In the genomic region with DNA sequence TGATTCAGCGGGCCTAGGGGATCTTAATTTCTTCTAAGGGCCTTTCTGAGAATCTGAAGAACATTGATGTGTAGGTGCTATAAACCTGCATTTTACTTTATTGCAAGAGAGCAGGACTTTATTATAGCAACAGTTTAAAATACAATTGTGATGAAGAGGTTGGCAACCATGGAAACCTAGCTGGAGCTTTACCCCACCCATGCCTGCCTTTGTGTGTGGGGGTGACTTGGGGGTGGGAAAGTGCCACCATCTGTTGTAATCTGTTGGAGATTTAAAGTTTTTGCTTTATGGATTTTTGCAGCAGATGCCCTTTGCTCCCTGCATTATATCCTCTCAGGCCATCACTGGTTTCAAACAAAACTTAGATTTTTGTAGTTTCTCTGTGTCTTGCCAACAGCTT, we compare ENCODE assay signal across 15 cellular contexts.
"Had no signal": no experiment of that assay in that cellular context is flagged by ENCODE, and none has a peak within 500 bp of the region (broad histone marks: within the 10 kb centered on the region; RNA-seq: fewer than 3 reads in every experiment).

No MANE protein-coding gene starts in this region.

- DNase-seq: activated CD4-positive, alpha-beta T cell treated with anti-CD3 and anti-CD28 coated beads, Interleukin-2, amount 50 U/mL, for 1 hour; activated effector memory CD4-positive, alpha-beta T cell treated with anti-CD3 and anti-CD28 coated beads, Interleukin-2, amount 50 U/mL, for 16 hours; activated naive CD4-positive, alpha-beta T cell treated with anti-CD3 and anti-CD28 coated beads, Interleukin-2, amount 50 U/mL, for 16 hours; activated T-cell treated with anti-CD3 and anti-CD28 coated beads, Interleukin-2, amount 50 U/mL, for 72 hours; aorta; brain microvascular endothelial cell; mesenchymal stem cell; natural killer cell; sigmoid colon; stimulated activated CD8-positive, alpha-beta memory T cell treated with anti-CD3 and anti-CD28 coated beads, Interleukin-4, amount 100 ng/mL, for 48 hours; stimulated activated naive CD4-positive, alpha-beta T cell had no signal

- ATAC-seq: activated T-cell treated with anti-CD3 and anti-CD28 coated beads, Interleukin-2, amount 50 U/mL, for 72 hours; esophagus mucosa; natural killer cell had no signal

- H3K27me3 Mint-ChIP-seq: central memory CD8-positive, alpha-beta T cell had no signal

- H3K27me3 ChIP-seq: brain microvascular endothelial cell, sigmoid colon had no signal

- H3K4me3 ChIP-seq: coronary artery, sigmoid colon had no signal

- H3K9me3 ChIP-seq: sigmoid colon had no signal

- H3K4me3 Mint-ChIP-seq: activated T-cell treated with anti-CD3 and anti-CD28 coated beads, Interleukin-2, amount 50 U/mL, for 72 hours; central memory CD8-positive, alpha-beta T cell; natural killer cell had no signal

- H3K27ac ChIP-seq: brain microvascular endothelial cell, coronary artery, parathyroid adenoma, sigmoid colon had no signal
